9 cellular contexts compared by ENCODE assay signal in the genomic region with DNA sequence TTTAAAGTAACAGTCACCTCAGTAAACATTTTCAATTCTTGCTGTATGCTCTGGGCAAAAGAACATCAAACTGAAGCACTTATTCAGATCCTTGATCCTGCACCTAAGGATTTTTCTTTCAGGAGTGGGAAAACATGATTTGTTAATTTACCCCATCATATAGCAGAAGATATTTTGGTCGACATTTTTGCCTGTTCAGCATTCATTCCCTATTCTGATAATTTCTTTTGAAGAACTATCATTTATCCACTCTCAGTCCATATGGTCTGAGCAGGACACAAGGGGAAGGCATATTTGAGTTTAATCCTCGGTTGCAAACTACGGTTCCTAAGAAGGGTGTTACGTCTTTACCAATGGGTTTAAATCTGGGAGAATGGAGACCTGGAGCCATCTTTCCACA. TPM values are rescaled to one million over a fixed set of nuclear protein-coding genes. Genes with fewer than 3 reads are reported as not detected.
DNase-seq lines count a peak whose midpoint lies in the region; ATAC-seq and TF ChIP-seq lines count a peak whose summit lies in the region.
"Had no signal": no experiment of that assay in that cellular context is flagged by ENCODE, and none has a peak within 500 bp of the region (broad histone marks: within the 10 kb centered on the region; RNA-seq: fewer than 3 reads in every experiment).

No MANE protein-coding gene starts in this region.

- no peaks in the 10 kb centered on the region for H4K20me1 ChIP-seq in MM.1S (ENCODE audit: insufficient read depth, low read length)

- peaks cover 23% of the 10 kb centered on the region for H3F3A ChIP-seq in MM.1S (ENCODE audit: insufficient read depth, low read length)

- peak overlapping the region in 1 of 2 donors; percentile 72 for H3K4me3 ChIP-seq in CD4-positive, alpha-beta memory T cell (ENCODE audit: low read length in 2 of 2)
- H3K4me3 ChIP-seq in MM.1S (ENCODE audit: low read length) (peak overlapping the region; percentile 74), coronary artery (peak overlapping the region; percentile 90)

- peaks cover 30 to 59% (median 35%) of the 10 kb centered on the region in 4 donors for H3K4me1 Mint-ChIP-seq in CD4-positive, alpha-beta memory T cell
- H3K4me1 Mint-ChIP-seq in nephron progenitor cell: peaks cover 53% of the 10 kb centered on the region

- no peaks in the 10 kb centered on the region for H3K9me2 ChIP-seq in MM.1S (replicated peaks; ENCODE audit: insufficient read depth, low read length)

- no peak for ATAC-seq in HG03457 (IDR thresholded peaks at IDR 0.05; ENCODE audit: unreplicated experiment)

- no peaks in the 10 kb centered on the region for H3K9me3 Mint-ChIP-seq in CD4-positive, alpha-beta memory T cell
- H3K9me3 Mint-ChIP-seq in nephron progenitor cell: no peaks in the 10 kb centered on the region

- no peaks in the 10 kb centered on the region for H3K27me3 ChIP-seq in CD4-positive, alpha-beta memory T cell (ENCODE audit: insufficient read depth, low read length)
- H3K27me3 ChIP-seq in MM.1S (replicated peaks; ENCODE audit: insufficient read depth, low read length): no peaks in the 10 kb centered on the region

- peaks cover 31% of the 10 kb centered on the region for H3K4me1 ChIP-seq in CD4-positive, alpha-beta memory T cell (ENCODE audit: insufficient read depth, low read length)
- H3K4me1 ChIP-seq in MM.1S (ENCODE audit: low read length): peaks cover 9% of the 10 kb centered on the region

- peak overlapping the region; percentile 82 to 99 (median 94) for H3K4me3 Mint-ChIP-seq in CD4-positive, alpha-beta memory T cell
- H3K4me3 Mint-ChIP-seq in nephron progenitor cell: peak overlapping the region; percentile 93

- no peaks in the 10 kb centered on the region for H3K36me3 ChIP-seq in CD4-positive, alpha-beta memory T cell (ENCODE audit: insufficient read depth, low read length)
- H3K36me3 ChIP-seq in MM.1S (replicated peaks; ENCODE audit: insufficient read depth, low read length): no peaks in the 10 kb centered on the region

- no peak for DNase-seq in CD4-positive, alpha-beta memory T cell
- no peak for DNase-seq in MM.1S
- no peak for DNase-seq in coronary artery (ENCODE audit: low spot score)
- no peak for DNase-seq in nephron progenitor cell
- DNase-seq in HUDEP-2 (lab: John Stamatoyannopoulos, UW; ENCODE audit: unreplicated experiment in 76 of 76): no peak
- no peak for DNase-seq in GM20000 (ENCODE audit: low spot score)
- no peak for DNase-seq in cerebellar cortex (ENCODE audit: low spot score)

- peak overlapping the region in 3 of 7 donors; percentile 72 to 91 (median 86) for H3K27ac Mint-ChIP-seq in CD4-positive, alpha-beta memory T cell
- H3K27ac Mint-ChIP-seq in nephron progenitor cell: no peak overlapping the region

- peak overlapping the region; percentile 91 for H3K4me2 ChIP-seq in MM.1S (ENCODE audit: low read depth, low read length)

- intact Hi-C loops in CD4-positive, alpha-beta memory T cell (cut with micrococcal nuclease): loop anchor here (2.0 to 10.0 kb wide), 8 partner anchors 66 to 1429 kb away; a partner anchor contains a TSS

- peaks cover 0 to 4% of the 10 kb centered on the region in 2 donors for H3K36me3 Mint-ChIP-seq in CD4-positive, alpha-beta memory T cell
- no peaks in the 10 kb centered on the region for H3K36me3 Mint-ChIP-seq in nephron progenitor cell (ENCODE audit: low read depth)

- CTCF ChIA-PET in CD4-positive, alpha-beta memory T cell (lab: Charles Lee; ENCODE audit: partially characterized antibody): no interaction called here

- TF ChIP-seq CTCF in MM.1S (IDR thresholded peaks at IDR 0.05; ENCODE audit: low read length) (no peak), coronary artery (IDR thresholded peaks at IDR 0.05) (no peak), nephron progenitor cell (IDR thresholded peaks at IDR 0.05) (no peak), GM20000 (IDR thresholded peaks at IDR 0.05; ENCODE audit: extremely low read depth, missing control alignments) (no peak)

- no peaks in the 10 kb centered on the region for H3K9me3 ChIP-seq in CD4-positive, alpha-beta memory T cell (ENCODE audit: control insufficient read depth in 1 of 2, low read length in 2 of 2)
- no peaks in the 10 kb centered on the region for H3K9me3 ChIP-seq in MM.1S (replicated peaks; ENCODE audit: insufficient read depth, low read length)

- H3K9ac ChIP-seq in MM.1S (ENCODE audit: low read length): peak overlapping the region; percentile 78; the same call in 1 of the 2 replicates

- H3K79me2 ChIP-seq in MM.1S (ENCODE audit: low read length): peaks cover 26% of the 10 kb centered on the region

- no peak overlapping the region; the same call in 1 of the 2 replicates for H2AFZ ChIP-seq in MM.1S (ENCODE audit: low read length)

- POLR2A ChIA-PET in CD4-positive, alpha-beta memory T cell (lab: Charles Lee; ENCODE audit: partially characterized antibody): no interaction called here

- no peak overlapping the region for H3K27ac ChIP-seq in CD4-positive, alpha-beta memory T cell (ENCODE audit: low read depth, low read length)
- H3K27ac ChIP-seq in MM.1S (ENCODE audit: low read length) (no peak overlapping the region), coronary artery (peak overlapping the region; percentile 98 to 99)

- no peaks in the 10 kb centered on the region for H3K27me3 Mint-ChIP-seq in CD4-positive, alpha-beta memory T cell
- H3K27me3 Mint-ChIP-seq in nephron progenitor cell (ENCODE audit: low read depth, poor library complexity): no peaks in the 10 kb centered on the region

RNA-seq across cellular contexts. Expression of a gene that starts 1.2 kb away (rescaled TPM):
- 10 to 100 TPM; 15.2 to 15.4 TPM for total RNA-seq in CD4-positive, alpha-beta memory T cell
- 1 to 10 TPM; 2.1 to 4.4 TPM for polyA plus RNA-seq in CD4-positive, alpha-beta memory T cell

RNA-seq across cellular contexts. Expression of a gene that starts 44.1 kb away (rescaled TPM):
- not detected for total RNA-seq in CD4-positive, alpha-beta memory T cell
- polyA plus RNA-seq in CD4-positive, alpha-beta memory T cell: not detected
- total RNA-seq: kidney epithelial cell had no signal

Comparison
In these comparisons a context has a peak if more than half of its experiments do, and no peak if none do; other contexts are left out.
1. H3K27ac ChIP-seq: peak in coronary artery (2 of 2); none in CD4-positive, alpha-beta memory T cell (single experiment) and MM.1S (single experiment).